Comparison of ENCODE assay signal across 8 cellular contexts in genomic region chr2:174039551-174040416, GRCh38.
DNase-seq lines count a peak whose midpoint lies in the region; ATAC-seq and TF ChIP-seq lines count a peak whose summit lies in the region.

No MANE protein-coding gene starts in this region.

- H3K4me3 Mint-ChIP-seq in nephron = no peak overlapping the region

- H3K36me3 ChIP-seq in HUES48 (ENCODE audit: control insufficient read depth, insufficient read depth, low read length) (no peaks in the 10 kb centered on the region), Panc1 (ENCODE audit: control insufficient read depth, insufficient read depth, low read length) (no peaks in the 10 kb centered on the region), fibroblast of lung (ENCODE audit: control insufficient read depth, insufficient read depth, low read length) (no peaks in the 10 kb centered on the region)

- H3K27ac ChIP-seq in HUES48 (ENCODE audit: low read depth, low read length) (peak overlapping the region; percentile 79), Panc1 (ENCODE audit: low read length) (peak overlapping the region; percentile 78), fibroblast of lung (ENCODE audit: insufficient read depth, low read length) (peak overlapping the region; percentile 89)

- no peaks in the 10 kb centered on the region for H4K20me1 ChIP-seq in fibroblast of lung (ENCODE audit: control insufficient read depth, extremely low read depth, insufficient read depth, low read length)

- H3K9ac ChIP-seq in HUES48 (ENCODE audit: low read depth, low read length) (no peak overlapping the region), fibroblast of lung (ENCODE audit: insufficient read depth, low read length) (no peak overlapping the region)

- H3K4me1 ChIP-seq in HUES48 (ENCODE audit: control insufficient read depth, insufficient read depth, low read length) (peaks cover 21% of the 10 kb centered on the region), Panc1 (ENCODE audit: control insufficient read depth, insufficient read depth, low read length) (peaks cover 9% of the 10 kb centered on the region), fibroblast of lung (ENCODE audit: control insufficient read depth, extremely low read depth, insufficient read depth, low read length) (peaks cover 4% of the 10 kb centered on the region)

- no peaks in the 10 kb centered on the region for H3K36me3 Mint-ChIP-seq in nephron (ENCODE audit: low read depth)

- peaks cover 34% of the 10 kb centered on the region for H3K4me1 Mint-ChIP-seq in nephron

- TF ChIP-seq CTCF in Panc1 (IDR thresholded peaks at IDR 0.05) = peak; percentile 89
- peak; percentile 87 to 90 for TF ChIP-seq CTCF in fibroblast of lung (conservative IDR thresholded peaks at IDR 0.05 in 1 of 2, IDR thresholded peaks at IDR 0.05 in 1 of 2; ENCODE audit: low read depth in 1 of 2, low read length in 2 of 2)
- TF ChIP-seq CTCF in nephron (IDR thresholded peaks at IDR 0.05; ENCODE audit: unreplicated experiment in 3 of 3) = peak; percentile 82 to 87 (median 84)

- CTCF ChIA-PET in Panc1 (lab: Charles Lee) = no interaction called here

- peak overlapping the region; percentile 100 for H2AFZ ChIP-seq in fibroblast of lung (ENCODE audit: low read length)

- peak overlapping the region; percentile 45 to 86 (median 60) for H3K27ac Mint-ChIP-seq in nephron

- H3K4me2 ChIP-seq in fibroblast of lung (ENCODE audit: extremely low read depth, insufficient read depth, low read length) = peak overlapping the region; percentile 91

- BruUV-seq in Panc1 (replicated peaks; lab: Mats Ljungman, UMichigan) = no TSS peak

- intact Hi-C loops in Panc1 (cut with micrococcal nuclease; ENCODE audit: unreplicated experiment) = no loop called here

- H3K27me3 ChIP-seq in HUES48 (ENCODE audit: control insufficient read depth, insufficient read depth, low read length) (peaks cover 2% of the 10 kb centered on the region; the same call in 1 of the 2 replicates), Panc1 (ENCODE audit: control insufficient read depth, insufficient read depth, low read length) (no peaks in the 10 kb centered on the region), fibroblast of lung (ENCODE audit: control insufficient read depth, insufficient read depth, low read length) (no peaks in the 10 kb centered on the region)

- H3K9me3 ChIP-seq in HUES48 (ENCODE audit: control insufficient read depth, insufficient read depth, low read length) = no peaks in the 10 kb centered on the region
- no peaks in the 10 kb centered on the region for H3K9me3 ChIP-seq in Panc1 (ENCODE audit: control insufficient read depth, insufficient read depth, low read depth, low read length)
- H3K9me3 ChIP-seq in fibroblast of lung (ENCODE audit: control insufficient read depth, insufficient read depth, low read depth, low read length) = no peaks in the 10 kb centered on the region

- H3K9me3 Mint-ChIP-seq in nephron = no peaks in the 10 kb centered on the region

- POLR2A ChIA-PET in Panc1 (lab: Charles Lee) = no interaction called here

- H3K4me3 ChIP-seq in HUES48 (ENCODE audit: low read depth, low read length) (no peak overlapping the region), Panc1 (ENCODE audit: low read depth in 2 of 2, low read length in 2 of 2) (peak overlapping the region in 1 of 2 experiments; percentile 40; a peak in 2 of 4 replicates), fibroblast of lung (replicated peaks in 1 of 4; ENCODE audit: control extremely low read depth in 1 of 4, insufficient read depth in 1 of 4, low read depth in 3 of 4, low read length in 4 of 4) (no peak overlapping the region)

- H3K79me2 ChIP-seq in fibroblast of lung (ENCODE audit: control insufficient read depth, insufficient read depth, low read length) = no peaks in the 10 kb centered on the region

- in situ Hi-C loops in Panc1 (cut with HindIII; ENCODE audit: low pct_unique_long_range_greater_than_20kb, low sequenced_read_pairs) = no loop called here

- H3K27me3 Mint-ChIP-seq in nephron (ENCODE audit: low read depth) = peaks cover 3% of the 10 kb centered on the region

- peak; percentile 93 for ATAC-seq in GM21423 (IDR thresholded peaks at IDR 0.05; ENCODE audit: unreplicated experiment)
- ATAC-seq in Panc1 = peak; percentile 97

- DNase-seq in DMS 273 treated with DMSO at 0.1 percent for 48 hours (lab: John Stamatoyannopoulos, UW) (peak; percentile 73), Panc1 (ENCODE audit: low read depth, low spot score) (peak; percentile 81), fibroblast of lung (ENCODE audit: low read depth in 2 of 2) (peak; percentile 92 to 97)
- DNase-seq in activated T-cell treated with anti-CD3 and anti-CD28 coated beads, Interleukin-2, amount 50 U/mL, for 48 hours = peak; percentile 88 to 90
- peak; percentile 76 for DNase-seq in stimulated activated naive CD4-positive, alpha-beta T cell treated with Interleukin-2 at 50 U/mL for 16 hours (lab: John Stamatoyannopoulos, UW)
